ENCODE assay signal across 22 cellular contexts in the genomic region with DNA sequence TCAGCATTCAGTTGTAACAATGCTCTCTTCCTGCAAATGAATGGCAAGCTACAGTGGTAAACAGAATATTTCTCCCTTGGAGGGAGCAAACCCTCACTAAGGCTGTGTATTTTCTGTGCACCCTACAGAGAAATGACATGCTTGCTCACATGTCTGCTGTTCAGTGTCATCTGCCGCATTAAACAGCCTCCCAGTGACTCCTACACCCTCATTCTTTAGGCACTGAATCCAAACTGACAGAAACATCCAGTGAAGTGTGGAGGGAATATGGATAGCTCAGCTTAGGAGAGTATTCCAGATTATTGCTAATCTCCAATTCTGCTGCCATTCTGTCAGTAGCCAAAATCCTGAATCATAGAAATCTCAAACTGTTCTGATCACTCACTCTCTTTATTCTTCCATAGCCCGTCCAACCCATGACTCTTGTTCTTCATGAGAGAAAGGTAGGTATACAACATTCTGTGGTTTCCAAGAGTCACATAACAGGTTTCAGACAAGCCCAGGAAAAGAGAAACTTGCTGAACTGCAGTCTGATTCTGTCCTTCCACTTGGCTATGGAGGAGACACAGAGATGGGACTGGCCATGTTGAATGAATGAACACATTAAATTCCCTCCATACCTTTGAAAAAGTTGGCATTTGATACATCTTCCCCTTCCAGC.
A peak's percentile ranks its signal among the peaks of the same experiment; 100 is the strongest.
DNase-seq lines count a peak whose midpoint lies in the region; ATAC-seq and TF ChIP-seq lines count a peak whose summit lies in the region.
"Had no signal": no experiment of that assay in that cellular context is flagged by ENCODE, and none has a peak within 500 bp of the region (broad histone marks: within the 10 kb centered on the region; RNA-seq: fewer than 3 reads in every experiment).

No MANE protein-coding gene starts in this region.

- peaks cover 6% of the 10 kb centered on the region for H3K9me3 Mint-ChIP-seq in activated CD4-positive, alpha-beta T cell treated with anti-CD3 and anti-CD28 coated beads, Interleukin-2, amount 10 ng/mL, durations not matched to agents 7 days and 5 days
- H3K9me3 Mint-ChIP-seq: H9 had no signal

- DNase-seq in NCI-H146 (lab: John Stamatoyannopoulos, UW) (peak; percentile 37), NCI-H146 treated with DMSO at 0.1 percent for 48 hours (lab: John Stamatoyannopoulos, UW; ENCODE audit: unreplicated experiment) (no peak), NCI-H69 (lab: John Stamatoyannopoulos, UW) (peak; percentile 86), foreskin keratinocyte (peak; percentile 13 to 52), HAP-1 (ENCODE audit: low spot score in 2 of 2) (no peak), OCI-M2 (lab: John Stamatoyannopoulos, UW; ENCODE audit: unreplicated experiment) (no peak)
- no peak for DNase-seq in activated CD4-positive, alpha-beta T cell treated with anti-CD3 and anti-CD28 coated beads, Interleukin-2, amount 10 ng/mL, durations not matched to agents 7 days and 5 days
- DNase-seq: BE2C; CD4-positive, CD25-positive, alpha-beta regulatory T cell; GDM1; GM23248; H9; NCI-H1092; NCI-H1417 treated with DMSO at 0.1 percent for 48 hours; NCI-H187 treated with DMSO at 0.1 percent for 48 hours; NCI-H446 treated with DMSO at 0.1 percent for 48 hours; NCI-H526; SHP77 had no signal

- no peaks in the 10 kb centered on the region for H3K9me3 ChIP-seq in HAP-1
- H3K9me3 ChIP-seq: BE2C had no signal

- no peaks in the 10 kb centered on the region for H3K36me3 Mint-ChIP-seq in activated CD4-positive, alpha-beta T cell treated with anti-CD3 and anti-CD28 coated beads, Interleukin-2, amount 10 ng/mL, durations not matched to agents 7 days and 5 days (ENCODE audit: low read depth)
- H3K36me3 Mint-ChIP-seq: CD4-positive, CD25-positive, alpha-beta regulatory T cell had no signal

- H3K27ac Mint-ChIP-seq in activated CD4-positive, alpha-beta T cell treated with anti-CD3 and anti-CD28 coated beads, Interleukin-2, amount 10 ng/mL, durations not matched to agents 7 days and 5 days, result no peak overlapping the region
- H3K27ac Mint-ChIP-seq: CD4-positive, CD25-positive, alpha-beta regulatory T cell; H9 had no signal

- POLR2A ChIA-PET in activated CD4-positive, alpha-beta T cell treated with anti-CD3 and anti-CD28 coated beads, Interleukin-2, amount 10 ng/mL, durations not matched to agents 7 days and 5 days (lab: Charles Lee), result no interaction called here

- no peaks in the 10 kb centered on the region for H3K4me1 Mint-ChIP-seq in activated CD4-positive, alpha-beta T cell treated with anti-CD3 and anti-CD28 coated beads, Interleukin-2, amount 10 ng/mL, durations not matched to agents 7 days and 5 days
- H3K4me1 Mint-ChIP-seq: CD4-positive, CD25-positive, alpha-beta regulatory T cell had no signal

- no peak overlapping the region for H3K4me3 Mint-ChIP-seq in activated CD4-positive, alpha-beta T cell treated with anti-CD3 and anti-CD28 coated beads, Interleukin-2, amount 10 ng/mL, durations not matched to agents 7 days and 5 days
- H3K4me3 Mint-ChIP-seq: CD4-positive, CD25-positive, alpha-beta regulatory T cell; H9 had no signal

- H3K27ac ChIP-seq in foreskin keratinocyte, result no peak overlapping the region
- H3K27ac ChIP-seq: 22Rv1, GM23248, RWPE1 had no signal

- H3K27me3 ChIP-seq in foreskin keratinocyte, result peaks cover 5% of the 10 kb centered on the region
- no peaks in the 10 kb centered on the region for H3K27me3 ChIP-seq in HAP-1 (ENCODE audit: low read depth)
- H3K27me3 ChIP-seq: BE2C had no signal

- peak; percentile 14 for ATAC-seq in foreskin keratinocyte
- ATAC-seq: GM12878, Panc1 had no signal

- in situ Hi-C loops in HAP-1 (cut with MboI; ENCODE audit: low sequenced_read_pairs), result no loop called here

- CTCF ChIA-PET in activated CD4-positive, alpha-beta T cell treated with anti-CD3 and anti-CD28 coated beads, Interleukin-2, amount 10 ng/mL, durations not matched to agents 7 days and 5 days (lab: Charles Lee), result interaction anchor here (1.0 kb wide), 1 partner anchor 83 kb away, joined by 3 read pairs; no protein-coding TSS in a partner anchor

- H3K27me3 Mint-ChIP-seq in activated CD4-positive, alpha-beta T cell treated with anti-CD3 and anti-CD28 coated beads, Interleukin-2, amount 10 ng/mL, durations not matched to agents 7 days and 5 days, result no peaks in the 10 kb centered on the region

- H3K4me1 ChIP-seq in foreskin keratinocyte (no peaks in the 10 kb centered on the region), HAP-1 (no peaks in the 10 kb centered on the region)
- H3K4me1 ChIP-seq: BE2C had no signal

- no peak for TF ChIP-seq CTCF in foreskin keratinocyte (conservative IDR thresholded peaks at IDR 0.05)

- no peak overlapping the region for H3K4me3 ChIP-seq in HAP-1
- H3K4me3 ChIP-seq: GM12878, GM23248 had no signal

- H3K36me3 ChIP-seq in HAP-1 (replicated peaks), result no peaks in the 10 kb centered on the region
- H3K36me3 ChIP-seq: BE2C had no signal

Comparison
In these comparisons a context has a peak if more than half of its experiments do, and no peak if none do; other contexts are left out.
1. DNase-seq: peak in NCI-H146 (single experiment), NCI-H69 (single experiment) and foreskin keratinocyte (2 of 2); none in NCI-H146 treated with DMSO at 0.1 percent for 48 hours (single experiment), HAP-1 (0 of 2), OCI-M2 (single experiment) and activated CD4-positive, alpha-beta T cell treated with anti-CD3 and anti-CD28 coated beads, Interleukin-2, amount 10 ng/mL, durations not matched to agents 7 days and 5 days (single experiment).